In genomic region chr6:148925701-148926100, GRCh38 we compare ENCODE assay signal across 21 cellular contexts.
DNase-seq lines count a peak whose midpoint lies in the region; ATAC-seq, FAIRE-seq and TF ChIP-seq lines count a peak whose summit lies in the region.
"Had no signal": no experiment of that assay in that cellular context is flagged by ENCODE, and none has a peak within 500 bp of the region (broad histone marks: within the 10 kb centered on the region; RNA-seq: fewer than 3 reads in every experiment).

No MANE protein-coding gene starts in this region.

- peaks cover 41% of the 10 kb centered on the region for H3K4me1 Mint-ChIP-seq in GM23338
- H3K4me1 Mint-ChIP-seq in astrocyte (ENCODE audit: low read depth, unreplicated experiment) = peaks cover 14% of the 10 kb centered on the region
- H3K4me1 Mint-ChIP-seq: CD14-positive monocyte had no signal

- WGBS in mesenchymal stem cell = no CpG with 5 or more reads among the region's 2 CpGs

- ATAC-seq in GM23338 (no peak), GM18502 (IDR thresholded peaks at IDR 0.05; ENCODE audit: poor library complexity, unreplicated experiment) (no peak)
- ATAC-seq: CD8-positive, alpha-beta T cell; HepG2 had no signal

- H3K27ac ChIP-seq in GM23338 (ENCODE audit: low read depth) = no peak overlapping the region
- H3K27ac ChIP-seq in astrocyte (ENCODE audit: low read depth, low read length) = no peak overlapping the region
- no peak overlapping the region for H3K27ac ChIP-seq in mesenchymal stem cell (ENCODE audit: low read length, poor library complexity, severe bottlenecking)
- H3K27ac ChIP-seq: 22Rv1 had no signal

- H3K9ac ChIP-seq in astrocyte (ENCODE audit: low read length) (no peak overlapping the region), mesenchymal stem cell (ENCODE audit: low read length) (no peak overlapping the region)

- H3K27me3 ChIP-seq in GM23338 (ENCODE audit: insufficient read depth) (no peaks in the 10 kb centered on the region), astrocyte (ENCODE audit: insufficient read depth, low read length) (no peaks in the 10 kb centered on the region), mesenchymal stem cell (ENCODE audit: control insufficient read depth in 1 of 2, insufficient read depth in 1 of 2, low read length in 2 of 2) (no peaks in the 10 kb centered on the region)

- H2AK5ac ChIP-seq in mesenchymal stem cell (ENCODE audit: low read length, severe bottlenecking) = no peak overlapping the region

- H3K9me3 ChIP-seq in astrocyte (ENCODE audit: insufficient read depth, low read depth, low read length) (no peaks in the 10 kb centered on the region), mesenchymal stem cell (ENCODE audit: control insufficient read depth, low read length) (no peaks in the 10 kb centered on the region)

- no peak for FAIRE-seq in astrocyte (lab: Jason Lieb, UNC)
- FAIRE-seq: D721Med, G401.6, HepG2, HTR-8/SVneo had no signal

- H3K79me2 ChIP-seq in GM23338 (replicated peaks; ENCODE audit: insufficient read depth) (peaks cover 47% of the 10 kb centered on the region; the same call in 1 of the 2 replicates), astrocyte (ENCODE audit: insufficient read depth, low read length) (no peaks in the 10 kb centered on the region)

- H3K4me1 ChIP-seq in GM23338 (ENCODE audit: insufficient read depth) = peaks cover 36% of the 10 kb centered on the region
- H3K4me1 ChIP-seq in astrocyte (ENCODE audit: insufficient read depth, low read length) = no peaks in the 10 kb centered on the region
- no peaks in the 10 kb centered on the region for H3K4me1 ChIP-seq in mesenchymal stem cell (ENCODE audit: control insufficient read depth, insufficient read depth, low read depth, low read length)

- H4K20me1 ChIP-seq in GM23338 (replicated peaks; ENCODE audit: insufficient read depth) = no peaks in the 10 kb centered on the region
- no peaks in the 10 kb centered on the region for H4K20me1 ChIP-seq in astrocyte (ENCODE audit: insufficient read depth, low read length)

- H3F3A ChIP-seq in GM23338 (replicated peaks; ENCODE audit: low read depth) = no peaks in the 10 kb centered on the region

- no peak overlapping the region for H4K8ac ChIP-seq in mesenchymal stem cell (ENCODE audit: low read length)

- no peak overlapping the region for H2BK5ac ChIP-seq in mesenchymal stem cell (ENCODE audit: low read depth, low read length, poor library complexity, severe bottlenecking)

- no peak overlapping the region for H2BK120ac ChIP-seq in mesenchymal stem cell (ENCODE audit: low read depth, low read length)

- H3K27me3 Mint-ChIP-seq in GM23338 (ENCODE audit: insufficient read depth, low read depth, poor library complexity) (no peaks in the 10 kb centered on the region), astrocyte (ENCODE audit: low read depth, unreplicated experiment) (no peaks in the 10 kb centered on the region)

- H3K23ac ChIP-seq in mesenchymal stem cell (ENCODE audit: low read length in 2 of 2) = no peak overlapping the region

- H3K27ac Mint-ChIP-seq in GM23338 (peak overlapping the region; percentile 32; the same call in 1 of the 2 replicates), astrocyte (ENCODE audit: unreplicated experiment) (no peak overlapping the region)
- H3K27ac Mint-ChIP-seq: CD8-positive, alpha-beta T cell; HFFc6 had no signal

- TF ChIP-seq CTCF in GM23338 (conservative IDR thresholded peaks at IDR 0.05; ENCODE audit: low read depth in 2 of 2) = no peak
- TF ChIP-seq CTCF in astrocyte (IDR thresholded peaks at IDR 0.05; ENCODE audit: insufficient read depth, low read depth, low read length) = no peak
- TF ChIP-seq CTCF in choroid plexus epithelial cell (conservative IDR thresholded peaks at IDR 0.05; ENCODE audit: low read depth, low read length) = no peak

- H3K14ac ChIP-seq in mesenchymal stem cell (ENCODE audit: low read length in 2 of 2) = no peak overlapping the region

- no peak overlapping the region for H3K4ac ChIP-seq in mesenchymal stem cell (ENCODE audit: low read depth in 1 of 2, low read length in 2 of 2)

- H3K36me3 Mint-ChIP-seq in GM23338 (ENCODE audit: low read depth) (peaks cover 9% of the 10 kb centered on the region), astrocyte (ENCODE audit: low read depth, unreplicated experiment) (peaks cover 2% of the 10 kb centered on the region)
- H3K36me3 Mint-ChIP-seq: CD14-positive monocyte; CD8-positive, alpha-beta T cell had no signal

- peaks cover 3% of the 10 kb centered on the region; the same call in 1 of the 2 replicates for H3K9me2 ChIP-seq in GM23338 (ENCODE audit: insufficient read depth)

- no peak overlapping the region for H3K4me3 ChIP-seq in GM23338
- H3K4me3 ChIP-seq in astrocyte (ENCODE audit: insufficient read depth, low read depth, low read length) = no peak overlapping the region
- H3K4me3 ChIP-seq in choroid plexus epithelial cell (ENCODE audit: low read depth, low read length) = no peak overlapping the region
- no peak overlapping the region for H3K4me3 ChIP-seq in mesenchymal stem cell (ENCODE audit: insufficient read depth in 1 of 2, low read depth in 1 of 2, low read length in 2 of 2)

- H2AFZ ChIP-seq in GM23338 = no peak overlapping the region
- no peak overlapping the region for H2AFZ ChIP-seq in astrocyte (ENCODE audit: low read depth, low read length)
- H2AFZ ChIP-seq in mesenchymal stem cell (ENCODE audit: low read depth, low read length) = no peak overlapping the region

- no peak for DNase-seq in GM23338 (ENCODE audit: low spot score)
- DNase-seq in astrocyte (ENCODE audit: low read depth) = peak; percentile 9
- DNase-seq in choroid plexus epithelial cell (ENCODE audit: low read depth) = peak; percentile 67
- DNase-seq in mesenchymal stem cell = peak; percentile 10
- no peak for DNase-seq in NCI-H146 (lab: John Stamatoyannopoulos, UW)
- no peak for DNase-seq in cerebellar nuclear complex (lab: John Stamatoyannopoulos, UW)
- DNase-seq in ecto neural progenitor cell (ENCODE audit: low spot score) = no peak
- DNase-seq: CD8-positive, alpha-beta T cell; COR-L47; DMS153; DMS79 treated with DMSO at 0.1 percent for 48 hours; EL; HCEC 1CT; HFFc6 had no signal

- H3K4me3 Mint-ChIP-seq in GM23338 = no peak overlapping the region
- H3K4me3 Mint-ChIP-seq in astrocyte (ENCODE audit: unreplicated experiment) = no peak overlapping the region
- H3K4me3 Mint-ChIP-seq: CD14-positive monocyte; CD8-positive, alpha-beta T cell; HFFc6 had no signal

- no peak overlapping the region for H2BK12ac ChIP-seq in mesenchymal stem cell (ENCODE audit: low read length in 2 of 2)

- H3K18ac ChIP-seq in mesenchymal stem cell (ENCODE audit: low read depth in 1 of 2, low read length in 2 of 2) = no peak overlapping the region

- H3K79me1 ChIP-seq in mesenchymal stem cell (replicated peaks; ENCODE audit: low read length, poor library complexity, severe bottlenecking) = no peaks in the 10 kb centered on the region

- H3K9me3 Mint-ChIP-seq in GM23338 (no peaks in the 10 kb centered on the region), astrocyte (ENCODE audit: unreplicated experiment) (no peaks in the 10 kb centered on the region)
- H3K9me3 Mint-ChIP-seq: CD8-positive, alpha-beta T cell; HFFc6 had no signal

- 0 out of 2 replicates have a peak overlapping the region, but pooled peaks have one; percentile 45 for H3K4me2 ChIP-seq in GM23338
- H3K4me2 ChIP-seq in astrocyte (ENCODE audit: low read length) = no peak overlapping the region
- H3K4me2 ChIP-seq in mesenchymal stem cell (ENCODE audit: low read length, poor library complexity, severe bottlenecking) = no peak overlapping the region

- no peak overlapping the region for H2BK15ac ChIP-seq in mesenchymal stem cell (ENCODE audit: low read depth, poor library complexity, severe bottlenecking)

- no peak overlapping the region for H4K91ac ChIP-seq in mesenchymal stem cell (ENCODE audit: low read length)

- H3K36me3 ChIP-seq in GM23338 (ENCODE audit: insufficient read depth) (no peaks in the 10 kb centered on the region), astrocyte (ENCODE audit: insufficient read depth, low read length) (no peaks in the 10 kb centered on the region), mesenchymal stem cell (ENCODE audit: control insufficient read depth in 1 of 2, insufficient read depth in 2 of 2, low read depth in 1 of 2, low read length in 2 of 2) (no peaks in the 10 kb centered on the region)

TF ChIP-seq in GM23338, 12 proteins besides CTCF, POLR2A, EP300 and RAD21 (continues in another document):
- TF ChIP-seq REST (IDR thresholded peaks at IDR 0.05; ENCODE audit: unreplicated experiment) (no peak), ZNF114 (CRISPR knock-in tag; IDR thresholded peaks at IDR 0.05) (no peak), STAT1 (IDR thresholded peaks at IDR 0.05; ENCODE audit: unreplicated experiment) (no peak)

Comparison
In these comparisons a context has a peak if more than half of its experiments do, and no peak if none do; other contexts are left out.
1. DNase-seq: peak in astrocyte (single experiment), choroid plexus epithelial cell (single experiment) and mesenchymal stem cell (single experiment); none in GM23338 (single experiment), NCI-H146 (single experiment), cerebellar nuclear complex (0 of 2) and ecto neural progenitor cell (single experiment).